ENCODE assay signal across 17 cellular contexts in the genomic region with DNA sequence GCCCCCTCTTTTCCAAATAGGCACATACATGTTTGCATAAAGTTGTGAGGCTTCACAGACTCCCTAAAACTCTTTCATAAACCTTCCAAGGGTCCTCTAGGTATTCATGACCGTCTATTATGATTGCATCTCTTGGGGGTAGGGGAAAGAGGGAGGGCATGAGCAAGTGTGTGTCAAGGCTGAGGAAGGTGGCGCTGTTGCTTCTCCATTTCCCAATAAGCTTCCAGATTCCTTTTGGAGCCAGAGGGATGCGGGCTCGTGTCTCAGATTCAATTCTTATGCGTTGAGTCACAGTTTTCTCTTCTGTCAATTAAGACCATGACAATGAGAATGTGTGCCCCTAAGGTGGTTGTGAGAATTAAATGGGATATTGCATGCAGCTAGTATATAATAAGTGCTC.
DNase-seq lines count a peak whose midpoint lies in the region; ATAC-seq and TF ChIP-seq lines count a peak whose summit lies in the region.
"Had no signal": no experiment of that assay in that cellular context is flagged by ENCODE, and none has a peak within 500 bp of the region (broad histone marks: within the 10 kb centered on the region; RNA-seq: fewer than 3 reads in every experiment).

No MANE protein-coding gene starts in this region.

- H3K27me3 ChIP-seq in DOHH2 (ENCODE audit: control insufficient read depth, low read length) = 0 out of 2 replicates have a peak, but pooled peaks cover 3% of the 10 kb centered on the region
- H3K27me3 ChIP-seq: brain microvascular endothelial cell, ovary had no signal

- H3K4me2 ChIP-seq in DOHH2 (ENCODE audit: low read length) = no peak overlapping the region

- no peaks in the 10 kb centered on the region for H3F3A ChIP-seq in DOHH2 (ENCODE audit: control insufficient read depth, insufficient read depth)

- no peaks in the 10 kb centered on the region for H3K9me3 ChIP-seq in DOHH2 (ENCODE audit: control insufficient read depth, insufficient read depth, low read length)
- H3K9me3 ChIP-seq: ovary had no signal

- no peaks in the 10 kb centered on the region for H3K79me2 ChIP-seq in DOHH2 (ENCODE audit: control insufficient read depth, low read length)

- DNase-seq in HS-27A (ENCODE audit: low read depth) (peak; percentile 19), amniotic epithelial cell (ENCODE audit: low read depth) (peak; percentile 49), iPS-NIHi11 (ENCODE audit: low spot score) (peak; percentile 42)
- no peak for DNase-seq in stimulated activated naive CD4-positive, alpha-beta T cell treated with Interleukin-2 at 50 U/mL for 16 hours (lab: John Stamatoyannopoulos, UW)
- DNase-seq: activated CD4-positive, alpha-beta T cell treated with anti-CD3 and anti-CD28 coated beads, Interleukin-2, amount 10 ng/mL, durations not matched to agents 24 days and 14 days; activated T-cell treated with anti-CD3 and anti-CD28 coated beads, Interleukin-2, amount 50 U/mL, for 1 hour; brain microvascular endothelial cell; Karpas-422; NCI-H1436 treated with DMSO at 0.1 percent for 48 hours; NCI-H345; ovary; stimulated activated CD4-positive, alpha-beta T cell treated with anti-CD3 and anti-CD28 coated beads, Interleukin-4, amount 100 ng/mL, for 1 hour had no signal

- H3K9me2 ChIP-seq in DOHH2 (replicated peaks; ENCODE audit: control insufficient read depth, low read length) = no peaks in the 10 kb centered on the region

- H3K27ac ChIP-seq in DOHH2 (ENCODE audit: low read depth, low read length) = no peak overlapping the region
- H3K27ac ChIP-seq: brain microvascular endothelial cell, HL-60, ovary had no signal

- peak; percentile 32 for TF ChIP-seq CTCF in DOHH2 (IDR thresholded peaks at IDR 0.05; ENCODE audit: low read depth, low read length, poor library complexity, severe bottlenecking)

- H3K4me3 ChIP-seq in DOHH2 (ENCODE audit: low read length) = no peak overlapping the region
- H3K4me3 ChIP-seq: ovary had no signal

- ATAC-seq in HG03469 (IDR thresholded peaks at IDR 0.05; ENCODE audit: unreplicated experiment) (no peak), HG03520 (IDR thresholded peaks at IDR 0.05; ENCODE audit: unreplicated experiment) (no peak), HG02938 (IDR thresholded peaks at IDR 0.05; ENCODE audit: unreplicated experiment) (no peak)

- no peaks in the 10 kb centered on the region for H4K20me1 ChIP-seq in DOHH2 (ENCODE audit: control insufficient read depth, insufficient read depth, low read depth, low read length)

- no peaks in the 10 kb centered on the region for H3K4me1 ChIP-seq in DOHH2 (ENCODE audit: control insufficient read depth, low read length)

- H3K36me3 ChIP-seq in DOHH2 (ENCODE audit: control insufficient read depth, low read length) = no peaks in the 10 kb centered on the region
- H3K36me3 ChIP-seq: brain microvascular endothelial cell, ovary had no signal
